ENCODE assay signal across 21 cellular contexts in the genomic region with DNA sequence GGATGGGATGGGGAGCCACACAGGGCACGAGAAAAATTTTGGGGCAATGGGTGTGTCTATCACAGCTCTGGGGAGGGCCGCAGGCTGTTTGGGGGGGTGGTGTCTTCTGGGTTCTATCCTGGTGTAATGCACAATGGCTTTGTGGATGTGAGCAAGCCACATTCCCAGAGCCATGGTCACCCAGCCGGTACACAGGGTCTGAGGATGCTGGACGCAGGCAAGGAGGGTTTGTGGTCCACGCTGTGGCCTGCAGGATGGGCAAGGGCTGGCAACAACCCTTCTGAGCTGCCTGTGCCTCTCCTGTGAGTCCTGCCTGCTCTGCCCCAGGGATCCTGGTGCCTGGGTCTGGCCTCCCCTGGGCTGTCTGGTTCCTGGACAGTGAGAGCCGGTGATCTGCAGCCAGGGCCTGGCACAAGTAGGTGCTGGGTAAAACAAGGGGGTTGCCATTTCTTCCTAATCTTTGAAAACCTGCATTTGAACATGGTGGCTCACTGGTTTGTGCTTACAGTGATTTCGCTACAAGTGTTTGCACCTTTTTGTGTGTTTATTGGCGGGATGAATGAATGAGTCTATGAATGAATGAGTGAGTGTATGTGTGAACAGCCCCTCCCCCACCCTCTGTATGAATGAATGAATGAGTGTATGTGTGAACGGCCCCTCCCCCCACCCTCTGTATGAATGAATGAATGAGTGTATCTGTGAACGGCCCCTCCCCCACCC. TPM values are rescaled to one million over a fixed set of nuclear protein-coding genes. Genes with fewer than 3 reads are reported as not detected.
DNase-seq lines count a peak whose midpoint lies in the region; ATAC-seq and TF ChIP-seq lines count a peak whose summit lies in the region.
"Had no signal": no experiment of that assay in that cellular context is flagged by ENCODE, and none has a peak within 500 bp of the region (broad histone marks: within the 10 kb centered on the region; RNA-seq: fewer than 3 reads in every experiment).

No MANE protein-coding gene starts in this region.

- no peak overlapping the region for H2BK5ac ChIP-seq in mesenchymal stem cell (ENCODE audit: low read depth, low read length, poor library complexity, severe bottlenecking)

- no peak overlapping the region for H3K14ac ChIP-seq in mesenchymal stem cell (ENCODE audit: low read length in 2 of 2)

- H3K18ac ChIP-seq in mesenchymal stem cell (ENCODE audit: low read depth in 1 of 2, low read length in 2 of 2), result no peak overlapping the region

- H3K23ac ChIP-seq in mesenchymal stem cell (ENCODE audit: low read length in 2 of 2), result no peak overlapping the region

- TF ChIP-seq CTCF in right atrium auricular region (IDR thresholded peaks at IDR 0.05), result no peak
- no peak for TF ChIP-seq CTCF in adrenal gland (IDR thresholded peaks at IDR 0.05)
- TF ChIP-seq CTCF in uterus (IDR thresholded peaks at IDR 0.05), result no peak

- no peak overlapping the region for H2BK12ac ChIP-seq in mesenchymal stem cell (ENCODE audit: low read length in 2 of 2)

- H3K36me3 ChIP-seq in right atrium auricular region (no peaks in the 10 kb centered on the region), adrenal gland (replicated peaks in 1 of 2) (no peaks in the 10 kb centered on the region), mesenchymal stem cell (ENCODE audit: control insufficient read depth in 1 of 2, insufficient read depth in 2 of 2, low read depth in 1 of 2, low read length in 2 of 2) (no peaks in the 10 kb centered on the region), uterus (no peaks in the 10 kb centered on the region)
- H3K36me3 ChIP-seq: brain microvascular endothelial cell, stomach had no signal

- no peaks in the 10 kb centered on the region for H3K79me1 ChIP-seq in mesenchymal stem cell (replicated peaks; ENCODE audit: low read length, poor library complexity, severe bottlenecking)

- no peaks in the 10 kb centered on the region for H3K9me3 ChIP-seq in right atrium auricular region
- H3K9me3 ChIP-seq in adrenal gland (replicated peaks in 1 of 3), result no peaks in the 10 kb centered on the region
- no peaks in the 10 kb centered on the region for H3K9me3 ChIP-seq in mesenchymal stem cell (ENCODE audit: control insufficient read depth, low read length)
- no peaks in the 10 kb centered on the region for H3K9me3 ChIP-seq in uterus
- H3K9me3 ChIP-seq: stomach had no signal

- no peak overlapping the region for H2AFZ ChIP-seq in mesenchymal stem cell (ENCODE audit: low read depth, low read length)

- no peak overlapping the region for H2AK5ac ChIP-seq in mesenchymal stem cell (ENCODE audit: low read length, severe bottlenecking)

- 80 to 90% (median 82%) methylated on average over 5 to 10 of the region's 10 CpGs for WGBS in adrenal gland, 4 donors
- WGBS in mesenchymal stem cell, result 93% methylated on average over 8 of the region's 10 CpGs

- H4K91ac ChIP-seq in mesenchymal stem cell (ENCODE audit: low read length), result peak overlapping the region; percentile 34

- no peak overlapping the region for H3K9ac ChIP-seq in mesenchymal stem cell (ENCODE audit: low read length)

- no peak overlapping the region for H3K4me2 ChIP-seq in mesenchymal stem cell (ENCODE audit: low read length, poor library complexity, severe bottlenecking)

- TF ChIP-seq POLR2A in adrenal gland (IDR thresholded peaks at IDR 0.05), result no peak
- TF ChIP-seq POLR2A in uterus (IDR thresholded peaks at IDR 0.05), result no peak

- no peak overlapping the region for H2BK15ac ChIP-seq in mesenchymal stem cell (ENCODE audit: low read depth, poor library complexity, severe bottlenecking)

- DNase-seq in Right ventricle myocardium inferior (ENCODE audit: missing footprints) (peak; percentile 17), right atrium auricular region (ENCODE audit: low spot score) (no peak), adrenal gland (peak in 4 of 7 donors; percentile 4 to 13 (median 10)), mesenchymal stem cell (no peak), uterus (peak; percentile 9 to 11), RPMI8226 (no peak), KBM-7 (no peak), NCI-H2171 treated with DMSO at 0.1 percent for 48 hours (lab: John Stamatoyannopoulos, UW) (no peak)
- DNase-seq: activated CD8-positive, alpha-beta memory T cell treated with anti-CD3 and anti-CD28 coated beads, Interleukin-2, amount 10 ng/mL, durations not matched to agents 7 days and 5 days; activated naive CD4-positive, alpha-beta T cell; brain microvascular endothelial cell; dermis blood vessel endothelial cell; HFFc6; NCI-H1436 treated with DMSO at 0.1 percent for 48 hours; stomach had no signal

- no peak overlapping the region for H2BK120ac ChIP-seq in mesenchymal stem cell (ENCODE audit: low read depth, low read length)

- no peaks in the 10 kb centered on the region for H3K27me3 ChIP-seq in right atrium auricular region
- no peaks in the 10 kb centered on the region for H3K27me3 ChIP-seq in adrenal gland
- peaks cover 0 to 5% of the 10 kb centered on the region in 2 experiments for H3K27me3 ChIP-seq in mesenchymal stem cell (ENCODE audit: control insufficient read depth in 1 of 2, insufficient read depth in 1 of 2, low read length in 2 of 2)
- H3K27me3 ChIP-seq in uterus, result no peaks in the 10 kb centered on the region
- H3K27me3 ChIP-seq: brain microvascular endothelial cell had no signal

- H4K8ac ChIP-seq in mesenchymal stem cell (ENCODE audit: low read length), result peak overlapping the region; percentile 12

- ATAC-seq in Right ventricle myocardium inferior, result no peak
- ATAC-seq: activated CD8-positive, alpha-beta memory T cell treated with anti-CD3 and anti-CD28 coated beads, Interleukin-2, amount 10 ng/mL, durations not matched to agents 7 days and 5 days; T-cell had no signal

- H3K4ac ChIP-seq in mesenchymal stem cell (ENCODE audit: low read depth in 1 of 2, low read length in 2 of 2), result no peak overlapping the region

- H3K4me1 ChIP-seq in right atrium auricular region (peaks cover 0 to 12% of the 10 kb centered on the region in 2 donors), adrenal gland (replicated peaks in 1 of 2) (no peaks in the 10 kb centered on the region), mesenchymal stem cell (ENCODE audit: control insufficient read depth, insufficient read depth, low read depth, low read length) (peaks cover 4% of the 10 kb centered on the region), uterus (peaks cover 0 to 5% of the 10 kb centered on the region in 2 donors)

- intact Hi-C loops in Right ventricle myocardium inferior (cut with DNase I), result no loop called here
- intact Hi-C loops in adrenal gland (cut with DNase I), result loop anchor here (5.0 to 10.0 kb wide), 3 partner anchors 45 to 105 kb away; a partner anchor contains a TSS
- intact Hi-C loops in uterus (cut with DNase I; ENCODE audit: low total_unique reads), result loop anchor here (10.0 kb wide), 1 partner anchor 48 kb away; a partner anchor contains a TSS

- no peak overlapping the region for H3K4me3 ChIP-seq in right atrium auricular region
- no peak overlapping the region for H3K4me3 ChIP-seq in adrenal gland
- H3K4me3 ChIP-seq in mesenchymal stem cell (ENCODE audit: insufficient read depth in 1 of 2, low read depth in 1 of 2, low read length in 2 of 2), result no peak overlapping the region
- no peak overlapping the region for H3K4me3 ChIP-seq in uterus
- H3K4me3 ChIP-seq: stomach had no signal

- H3K27ac ChIP-seq in right atrium auricular region (no peak overlapping the region), adrenal gland (no peak overlapping the region), mesenchymal stem cell (ENCODE audit: low read length, poor library complexity, severe bottlenecking) (no peak overlapping the region), uterus (no peak overlapping the region)
- H3K27ac ChIP-seq: brain microvascular endothelial cell, stomach had no signal

- in situ Hi-C loops in KBM-7 (cut with MboI; ENCODE audit: low pct_unique_long_range_greater_than_20kb, low sequenced_read_pairs), result no loop called here

RNA-seq across cellular contexts. Expression of a gene that starts 4.4 kb away (rescaled TPM):
- total RNA-seq in Right ventricle myocardium inferior (107 TPM), right atrium auricular region (100 to 1,000 TPM; 128 to 210 TPM), adrenal gland (100 to 1,000 TPM in 4 of 8 donors, 10 to 100 TPM in 4; 59.3 to 282 (median 156) TPM), uterus (100 to 1,000 TPM in 2 of 4 donors, 10 to 100 TPM in 2; 36.7 to 196 (median 101) TPM)
- polyA plus RNA-seq in adrenal gland, result 1,000 to 10,000 TPM in 1 of 3 donors, 100 to 1,000 TPM in 1, 10 to 100 TPM in 1; 52.2 to 1,024 (median 323) TPM
- polyA plus RNA-seq in mesenchymal stem cell (2013, experiment 1 of 2), result 100 TPM
- polyA plus RNA-seq in mesenchymal stem cell (2013, experiment 2 of 2), result 102 TPM

RNA-seq across cellular contexts. Expression of a gene that starts 23.2 kb away (rescaled TPM):
- 36.3 TPM for total RNA-seq in Right ventricle myocardium inferior
- total RNA-seq in right atrium auricular region, result 10 to 100 TPM; 12.8 to 16.4 TPM
- total RNA-seq in adrenal gland, result 1 to 10 TPM in 4 of 8 donors, under 1 TPM in 3, not detected in 1; 0.81 to 8.7 (median 3.4) TPM
- polyA plus RNA-seq in adrenal gland, result 10 to 100 TPM in 1 of 3 donors, 1 to 10 TPM in 2; 1.0 to 10.6 (median 5.8) TPM
- polyA plus RNA-seq in mesenchymal stem cell (2013, experiment 1 of 2), result not detected
- polyA plus RNA-seq in mesenchymal stem cell (2013, experiment 2 of 2), result not detected
- total RNA-seq in uterus, result 10 to 100 TPM in 2 of 4 donors, 1 to 10 TPM in 1, not detected in 1; 3.2 to 60.6 (median 29.3) TPM
- total RNA-seq: dermis blood vessel endothelial cell, epithelial cell of proximal tubule, frontal cortex, HFFc6, HT-29, pulmonary artery endothelial cell had no signal

RNA-seq across cellular contexts. Expression of a gene that starts 51.0 kb away (rescaled TPM):
- total RNA-seq in Right ventricle myocardium inferior (5.0 TPM), right atrium auricular region (under 1 TPM in 1 of 2 donors, not detected in 1; 0.33 TPM), adrenal gland (under 1 TPM in 4 of 8 donors, not detected in 4; 0.07 to 0.30 (median 0.15) TPM), uterus (not detected)
- polyA plus RNA-seq in adrenal gland, result 1 to 10 TPM in 2 of 3 donors, not detected in 1; 1.1 to 2.3 TPM
- not detected for polyA plus RNA-seq in mesenchymal stem cell (2013, experiment 1 of 2)
- polyA plus RNA-seq in mesenchymal stem cell (2013, experiment 2 of 2), result not detected
- total RNA-seq: activated CD8-positive, alpha-beta memory T cell treated with anti-CD3 and anti-CD28 coated beads, Interleukin-2, amount 10 ng/mL, durations not matched to agents 7 days and 5 days; dermis blood vessel endothelial cell; epithelial cell of proximal tubule; frontal cortex; HFFc6; HT-29; liver; pulmonary artery endothelial cell; stomach had no signal
- polyA plus RNA-seq: liver had no signal

RNA-seq across cellular contexts. Expression of a gene that starts 54.9 kb away (rescaled TPM):
- 611 TPM for total RNA-seq in Right ventricle myocardium inferior
- total RNA-seq in right atrium auricular region, result 100 to 1,000 TPM; 449 to 551 TPM
- total RNA-seq in adrenal gland, result 1,000 to 10,000 TPM in 7 of 8 donors, 100 to 1,000 TPM in 1; 338 to 3,227 (median 1,872) TPM
- polyA plus RNA-seq in adrenal gland, result 1,000 to 10,000 TPM; 2,807 to 6,219 (median 3,494) TPM
- 1,600 TPM for polyA plus RNA-seq in mesenchymal stem cell (2013, experiment 1 of 2)
- 1,515 TPM for polyA plus RNA-seq in mesenchymal stem cell (2013, experiment 2 of 2)
- 1,000 to 10,000 TPM in 1 of 4 donors, 100 to 1,000 TPM in 3; 260 to 3,028 (median 463) TPM for total RNA-seq in uterus
- total RNA-seq: activated CD8-positive, alpha-beta memory T cell treated with anti-CD3 and anti-CD28 coated beads, Interleukin-2, amount 10 ng/mL, durations not matched to agents 7 days and 5 days had no signal

Comparison
In these comparisons a context has a peak if more than half of its experiments do, and no peak if none do; other contexts are left out.
1. DNase-seq: peak in Right ventricle myocardium inferior (single experiment), adrenal gland (4 of 7) and uterus (2 of 2); none in right atrium auricular region (single experiment), mesenchymal stem cell (single experiment), RPMI8226 (single experiment), KBM-7 (single experiment) and NCI-H2171 treated with DMSO at 0.1 percent for 48 hours (single experiment).